ENCODE assay signal across 7 cellular contexts in the genomic region with DNA sequence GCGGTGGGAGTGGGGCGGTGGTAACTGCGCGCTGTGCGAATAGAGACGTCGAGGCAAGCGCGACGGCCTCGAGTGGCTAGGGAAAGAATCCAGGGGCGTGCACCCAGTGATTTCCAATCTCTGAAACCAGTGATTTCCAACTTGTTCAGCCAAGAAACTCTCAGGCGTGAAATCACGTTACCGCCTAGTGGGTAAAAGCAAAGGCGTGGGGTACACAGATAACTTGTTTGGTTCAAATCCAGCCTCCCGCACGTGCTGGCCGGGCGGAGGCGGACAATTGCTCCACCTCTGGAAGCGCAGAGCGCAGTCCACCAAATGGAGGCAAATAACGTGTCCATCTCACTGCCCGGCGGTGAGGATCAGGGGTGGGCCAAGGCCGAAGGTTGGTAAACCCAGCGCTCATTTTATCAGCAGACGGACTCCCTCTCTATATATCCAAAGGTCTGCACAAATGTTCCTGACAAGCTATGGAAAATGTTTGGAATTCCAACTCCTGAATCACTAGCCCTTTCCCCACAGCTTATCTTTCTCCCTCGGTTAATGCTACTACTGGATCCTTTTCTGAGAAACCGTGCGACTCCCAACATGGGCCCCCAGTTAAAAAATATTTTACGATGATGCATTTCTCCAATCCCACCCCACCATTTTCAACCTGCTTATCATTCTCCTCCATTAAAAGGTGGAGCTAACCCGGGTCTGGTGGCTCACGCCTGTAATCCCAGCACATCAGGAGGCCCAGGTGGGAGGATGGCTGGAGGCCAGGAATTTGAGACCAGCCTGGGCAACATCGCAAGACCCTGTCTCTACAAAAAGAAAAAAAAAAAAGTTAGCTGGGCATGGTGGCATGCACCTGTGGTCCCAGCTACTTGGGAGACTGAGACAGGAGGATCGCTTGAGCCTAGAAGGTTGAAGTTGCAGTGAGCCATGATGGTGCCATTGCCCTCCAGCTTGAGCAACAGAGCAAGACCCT. TPM values are rescaled to one million over a fixed set of nuclear protein-coding genes. Genes with fewer than 3 reads are reported as not detected.
DNase-seq lines count a peak whose midpoint lies in the region; TF ChIP-seq lines count a peak whose summit lies in the region.

No MANE protein-coding gene starts in this region.

- H3K4me1 ChIP-seq in HAP-1 = peaks cover 30% of the 10 kb centered on the region
- peaks cover 4% of the 10 kb centered on the region for H3K4me1 ChIP-seq in ovary (ENCODE audit: insufficient read depth)

- WGBS in ovary, 3 donors = 8 to 10% (median 8%) methylated on average over 37 of the region's 37 CpGs

- no peak for TF ChIP-seq POLR2A in ovary (IDR thresholded peaks at IDR 0.05)

- H3K4me3 ChIP-seq in HAP-1 (peak overlapping the region; percentile 56), WI38 (ENCODE audit: low read depth, low read length) (peak overlapping the region; percentile 92), foreskin fibroblast (ENCODE audit: low read depth in 1 of 2, low read length in 2 of 2) (peak overlapping the region; percentile 64 to 79), ovary (peak overlapping the region; percentile 90)

- intact Hi-C loops in ovary (cut with DNase I) = loop anchor here in 3 of 4 donors (2.0 to 5.0 kb wide), 2 partner anchors 157 to 159 kb away; no protein-coding TSS in a partner anchor

- TF ChIP-seq CTCF in WI38 (IDR thresholded peaks at IDR 0.05; ENCODE audit: low read depth, low read length) (0 out of 2 replicates have a peak, but pooled peaks have one; percentile 10), foreskin fibroblast (IDR thresholded peaks at IDR 0.05; ENCODE audit: low read depth, low read length) (peak; percentile 12), ovary (IDR thresholded peaks at IDR 0.05) (peak in 2 of 3 donors; percentile 30 to 42)

- no peaks in the 10 kb centered on the region for H3K9me3 ChIP-seq in HAP-1
- no peaks in the 10 kb centered on the region for H3K9me3 ChIP-seq in ovary

- DNase-seq in HAP-1 (ENCODE audit: low spot score in 2 of 2) (no peak), foreskin fibroblast (peak; percentile 57 to 84), ovary (peak; percentile 57 to 78 (median 73)), GM19238 (ENCODE audit: insufficient read length, low spot score) (no peak), NCI-H345 treated with DMSO at 0.1 percent for 48 hours (lab: John Stamatoyannopoulos, UW; ENCODE audit: unreplicated experiment) (no peak), DMS114 treated with DMSO at 0.1 percent for 48 hours (lab: John Stamatoyannopoulos, UW; ENCODE audit: unreplicated experiment) (no peak)

- TF ChIP-seq EP300 in ovary (IDR thresholded peaks at IDR 0.05) = no peak

- no peaks in the 10 kb centered on the region for H3K27me3 ChIP-seq in HAP-1 (ENCODE audit: low read depth)
- no peaks in the 10 kb centered on the region for H3K27me3 ChIP-seq in ovary

- in situ Hi-C loops in HAP-1 (cut with MboI; ENCODE audit: low sequenced_read_pairs) = no loop called here

- peak overlapping the region; percentile 90 to 94 for H3K27ac ChIP-seq in ovary

- H3K36me3 ChIP-seq in HAP-1 (replicated peaks) (no peaks in the 10 kb centered on the region), ovary (no peaks in the 10 kb centered on the region)

RNA-seq across cellular contexts. Expression of gene FNBP1, which starts 0.9 kb away (rescaled TPM):
- total RNA-seq in ovary = 10 to 100 TPM; 22.4 to 57.8 (median 49.0) TPM
- 10 to 100 TPM; 18.0 to 61.5 TPM for polyA plus RNA-seq in ovary

RNA-seq across cellular contexts. Expression of gene GPR107, which starts 9.8 kb away (rescaled TPM):
- 10 to 100 TPM; 11.6 to 34.4 (median 28.3) TPM for total RNA-seq in ovary
- 10 to 100 TPM; 16.3 to 44.0 TPM for polyA plus RNA-seq in ovary

Comparison
In these comparisons a context has a peak if more than half of its experiments do, and no peak if none do; other contexts are left out.
1. DNase-seq: peak in foreskin fibroblast (2 of 2) and ovary (5 of 5); none in HAP-1 (0 of 2), GM19238 (single experiment), NCI-H345 treated with DMSO at 0.1 percent for 48 hours (single experiment) and DMS114 treated with DMSO at 0.1 percent for 48 hours (single experiment).
2. Peak in every context shown above with its lines, with median percentiles within 50 percentile points of each other: H3K4me3 ChIP-seq and CTCF ChIP-seq.